ENCODE assay signal across 9 cellular contexts in genomic region chr14:51219473-51220448, GRCh38. TPM values are rescaled to one million over a fixed set of nuclear protein-coding genes. Genes with fewer than 3 reads are reported as not detected.
DNase-seq lines count a peak whose midpoint lies in the region; ATAC-seq and TF ChIP-seq lines count a peak whose summit lies in the region.
"Had no signal": no experiment of that assay in that cellular context is flagged by ENCODE, and none has a peak within 500 bp of the region (broad histone marks: within the 10 kb centered on the region; RNA-seq: fewer than 3 reads in every experiment).

No MANE protein-coding gene starts in this region.

- no peak overlapping the region for H2AFZ ChIP-seq in DND-41 (ENCODE audit: low read depth, low read length)
- no peak overlapping the region for H2AFZ ChIP-seq in MM.1S (ENCODE audit: low read length)

- H3K36me3 ChIP-seq in DND-41 (ENCODE audit: insufficient read depth, low read length) (no peaks in the 10 kb centered on the region), MM.1S (replicated peaks; ENCODE audit: insufficient read depth, low read length) (no peaks in the 10 kb centered on the region), liver (ENCODE audit: control insufficient read depth in 4 of 4, insufficient read depth in 3 of 4, low read depth in 1 of 4, low read length in 3 of 4) (no peaks in the 10 kb centered on the region), H7 (replicated peaks; ENCODE audit: control insufficient read depth, insufficient read depth, low read length) (no peaks in the 10 kb centered on the region)
- H3K36me3 ChIP-seq: SJSA1 had no signal

- H3K9me2 ChIP-seq in MM.1S (replicated peaks; ENCODE audit: insufficient read depth, low read length), result no peaks in the 10 kb centered on the region

- no peak for ATAC-seq in DND-41 (ENCODE audit: insufficient read depth, low read depth)
- no peak for ATAC-seq in GM19328 (IDR thresholded peaks at IDR 0.05; ENCODE audit: unreplicated experiment)

- H3K9me3 ChIP-seq in DND-41 (ENCODE audit: insufficient read depth, low read length, severe bottlenecking) (peaks cover 5% of the 10 kb centered on the region), MM.1S (replicated peaks; ENCODE audit: insufficient read depth, low read length) (no peaks in the 10 kb centered on the region), liver (ENCODE audit: control insufficient read depth in 4 of 4, low read length in 3 of 4) (no peaks in the 10 kb centered on the region)
- H3K9me3 ChIP-seq: SJSA1 had no signal

- H3K9ac ChIP-seq in DND-41 (ENCODE audit: low read depth, low read length) (no peak overlapping the region), MM.1S (ENCODE audit: low read length) (no peak overlapping the region), liver (ENCODE audit: low read depth in 1 of 2, low read length in 2 of 2) (no peak overlapping the region)

- no peak overlapping the region for H3K27ac ChIP-seq in DND-41 (ENCODE audit: low read length)
- H3K27ac ChIP-seq in MM.1S (ENCODE audit: low read length), result no peak overlapping the region
- no peak overlapping the region for H3K27ac ChIP-seq in liver (ENCODE audit: low read depth in 1 of 2, low read length in 2 of 2)
- H3K27ac ChIP-seq: SJSA1 had no signal

- H4K20me1 ChIP-seq in DND-41 (ENCODE audit: insufficient read depth, low read length) (no peaks in the 10 kb centered on the region), MM.1S (ENCODE audit: insufficient read depth, low read length) (no peaks in the 10 kb centered on the region)

- H3K27me3 ChIP-seq in DND-41 (ENCODE audit: insufficient read depth, low read length, poor library complexity) (no peaks in the 10 kb centered on the region), MM.1S (replicated peaks; ENCODE audit: insufficient read depth, low read length) (no peaks in the 10 kb centered on the region), liver (ENCODE audit: control insufficient read depth in 4 of 4, insufficient read depth in 4 of 4, low read length in 3 of 4) (no peaks in the 10 kb centered on the region), H7 (ENCODE audit: control insufficient read depth, insufficient read depth, low read length) (no peaks in the 10 kb centered on the region)
- H3K27me3 ChIP-seq: SJSA1 had no signal

- DNase-seq in DND-41 (no peak), MM.1S (peak; percentile 25), amniotic epithelial cell (ENCODE audit: low read depth) (peak; percentile 43), COLO668 (lab: John Stamatoyannopoulos, UW; ENCODE audit: unreplicated experiment) (no peak), NCI-H1048 (lab: John Stamatoyannopoulos, UW) (no peak), H7 (no peak)

- peak; percentile 69 for TF ChIP-seq CTCF in DND-41 (IDR thresholded peaks at IDR 0.05; ENCODE audit: borderline replicate concordance, extremely low read depth, low read length, poor library complexity, severe bottlenecking)
- TF ChIP-seq CTCF in MM.1S (IDR thresholded peaks at IDR 0.05; ENCODE audit: low read length), result peak; percentile 47
- peak; percentile 40 for TF ChIP-seq CTCF in liver (IDR thresholded peaks at IDR 0.05; ENCODE audit: low read depth, low read length, missing input control)

- peak; percentile 71 to 74 for TF ChIP-seq RAD21 in liver (IDR thresholded peaks at IDR 0.05)

- H3F3A ChIP-seq in MM.1S (ENCODE audit: insufficient read depth, low read length), result no peaks in the 10 kb centered on the region

- no peak overlapping the region for H3K4me3 ChIP-seq in DND-41 (ENCODE audit: low read depth in 1 of 2, low read length in 2 of 2)
- H3K4me3 ChIP-seq in MM.1S (ENCODE audit: low read length), result no peak overlapping the region
- no peak overlapping the region for H3K4me3 ChIP-seq in liver (ENCODE audit: low read depth in 1 of 3, low read length in 3 of 3)
- H3K4me3 ChIP-seq in H7 (ENCODE audit: insufficient read depth, low read depth, low read length), result no peak overlapping the region
- H3K4me3 ChIP-seq: SJSA1 had no signal

- H3K79me2 ChIP-seq in DND-41 (ENCODE audit: insufficient read depth, low read length), result no peaks in the 10 kb centered on the region
- H3K79me2 ChIP-seq in MM.1S (ENCODE audit: low read length), result no peaks in the 10 kb centered on the region

- 61% methylated on average over 7 of the region's 7 CpGs for WGBS in liver

- no peaks in the 10 kb centered on the region for H3K4me1 ChIP-seq in DND-41 (ENCODE audit: insufficient read depth, low read length)
- no peaks in the 10 kb centered on the region for H3K4me1 ChIP-seq in MM.1S (ENCODE audit: low read length)
- no peaks in the 10 kb centered on the region for H3K4me1 ChIP-seq in liver (ENCODE audit: control insufficient read depth in 4 of 4, insufficient read depth in 4 of 4, low read length in 3 of 4)
- H3K4me1 ChIP-seq: SJSA1 had no signal

- no peak overlapping the region for H3K4me2 ChIP-seq in DND-41 (ENCODE audit: insufficient read depth, low read length)
- no peak overlapping the region for H3K4me2 ChIP-seq in MM.1S (ENCODE audit: low read depth, low read length)

TF ChIP-seq in liver, 16 proteins besides CTCF, POLR2A, EP300 and RAD21:
- no peak for TF ChIP-seq YY1 (IDR thresholded peaks at IDR 0.05)
- no peak for TF ChIP-seq EGR1 (IDR thresholded peaks at IDR 0.05; ENCODE audit: low read depth in 2 of 2)
- TF ChIP-seq FOXA1 (IDR thresholded peaks at IDR 0.05), result no peak
- no peak for TF ChIP-seq GABPA (IDR thresholded peaks at IDR 0.05 in 1 of 2, conservative IDR thresholded peaks at IDR 0.05 in 1 of 2)
- no peak for TF ChIP-seq SP1 (IDR thresholded peaks at IDR 0.05)
- TF ChIP-seq REST (IDR thresholded peaks at IDR 0.05), result no peak
- no peak for TF ChIP-seq RXRA (IDR thresholded peaks at IDR 0.05)
- no peak for TF ChIP-seq FOXA2 (IDR thresholded peaks at IDR 0.05)
- no peak for TF ChIP-seq NR2F2 (IDR thresholded peaks at IDR 0.05)
- no peak for TF ChIP-seq HNF4A (conservative IDR thresholded peaks at IDR 0.05)
- TF ChIP-seq ATF3 (IDR thresholded peaks at IDR 0.05), result no peak
- TF ChIP-seq TAF1 (conservative IDR thresholded peaks at IDR 0.05), result no peak
- no peak for TF ChIP-seq HNF4G (IDR thresholded peaks at IDR 0.05)
- TF ChIP-seq JUND (IDR thresholded peaks at IDR 0.05), result no peak
- TF ChIP-seq ZBTB33 (IDR thresholded peaks at IDR 0.05), result no peak
- TF ChIP-seq MAX (IDR thresholded peaks at IDR 0.05), result no peak

RNA-seq across cellular contexts. Expression of gene TMX1, which starts 20.3 kb away (rescaled TPM):
- total RNA-seq in liver, result 10 to 100 TPM; 19.7 to 22.8 TPM
- 10 to 100 TPM; 11.6 to 19.1 TPM for polyA plus RNA-seq in liver
- total RNA-seq in H7 (2014; rRNA removed; shearing (Covaris generic)), result 51.4 and 58.5 TPM in 2 replicates

Comparison
In these comparisons a context has a peak if more than half of its experiments do, and no peak if none do; other contexts are left out.
1. DNase-seq: peak in MM.1S (single experiment) and amniotic epithelial cell (single experiment); none in DND-41 (single experiment), COLO668 (single experiment), NCI-H1048 (single experiment) and H7 (single experiment).
2. Peak in every context shown above with its lines, with median percentiles within 50 percentile points of each other: CTCF ChIP-seq.